Comparison of ENCODE assay signal across 13 cellular contexts in the genomic region with DNA sequence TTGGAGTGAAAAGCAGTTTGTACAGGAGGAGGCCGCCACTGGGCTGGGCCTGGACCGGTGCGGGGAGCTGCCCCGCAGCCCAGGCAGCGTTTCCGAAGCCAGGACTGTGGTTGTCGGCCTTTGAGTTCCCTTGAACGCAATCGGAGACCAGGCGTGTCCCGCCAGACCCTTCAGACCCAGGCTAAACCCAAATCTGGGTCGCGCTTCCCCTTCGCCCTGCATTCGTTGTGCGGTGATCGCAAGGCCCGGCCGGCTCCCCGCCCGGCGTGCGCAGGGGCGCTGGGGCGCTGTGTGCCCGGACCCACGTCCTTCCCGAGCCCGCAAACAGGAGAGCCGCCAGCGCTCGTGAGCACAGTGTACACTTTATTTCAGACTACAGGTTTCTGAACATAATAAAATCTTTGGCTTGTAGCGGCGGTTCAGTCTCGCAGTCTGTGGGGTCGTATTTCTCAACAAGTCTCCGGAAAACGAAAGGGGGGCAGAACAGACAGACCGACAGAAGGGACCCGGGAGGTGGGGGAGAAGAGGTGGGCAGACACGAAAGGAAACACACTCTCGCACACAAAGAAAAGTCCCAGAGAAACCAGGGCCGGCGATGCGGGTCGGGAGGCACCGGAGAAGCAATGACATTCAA. TPM values are rescaled to one million over a fixed set of nuclear protein-coding genes. Genes with fewer than 3 reads are reported as not detected.
A peak's percentile ranks its signal among the peaks of the same experiment; 100 is the strongest.
DNase-seq lines count a peak whose midpoint lies in the region; ATAC-seq, FAIRE-seq and TF ChIP-seq lines count a peak whose summit lies in the region.
"Had no signal": no experiment of that assay in that cellular context is flagged by ENCODE, and none has a peak within 500 bp of the region (broad histone marks: within the 10 kb centered on the region; RNA-seq: fewer than 3 reads in every experiment).

No MANE protein-coding gene starts in this region.

- H3K36me3 ChIP-seq in BLaER1 treated with 17β-estradiol and CSF1 and Interleukin-3, amounts not matched to agents 10 nM and 100 nM: no peaks in the 10 kb centered on the region
- H3K36me3 ChIP-seq in HUES48 (ENCODE audit: control insufficient read depth, insufficient read depth, low read length): no peaks in the 10 kb centered on the region
- no peaks in the 10 kb centered on the region for H3K36me3 ChIP-seq in endothelial cell of umbilical vein (ENCODE audit: control insufficient read depth in 2 of 2, extremely low read depth in 1 of 2, insufficient read depth in 2 of 2, low read length in 2 of 2)
- H3K36me3 ChIP-seq in osteoblast (ENCODE audit: insufficient read depth, low read length): no peaks in the 10 kb centered on the region

- no peak for TF ChIP-seq POLR2A in endothelial cell of umbilical vein (IDR thresholded peaks at IDR 0.05; ENCODE audit: low read depth, low read length)

- BruUV-seq in endothelial cell of umbilical vein (replicated peaks; lab: Mats Ljungman, UMichigan): no TSS peak

- H3K4me2 ChIP-seq in BLaER1 treated with 17β-estradiol and CSF1 and Interleukin-3, amounts not matched to agents 10 nM and 100 nM: peak overlapping the region in 6 of 11 experiments; percentile 13 to 46 (median 25); a peak in 8 of 22 replicates
- H3K4me2 ChIP-seq in endothelial cell of umbilical vein (ENCODE audit: insufficient read depth, low read length) (no peak overlapping the region), osteoblast (ENCODE audit: insufficient read depth, low read length) (no peak overlapping the region)

- no peak for FAIRE-seq in endothelial cell of umbilical vein (lab: Jason Lieb, UNC)

- POLR2A ChIA-PET in endothelial cell of umbilical vein (lab: Charles Lee): no interaction called here

- no peak overlapping the region for H3K27ac ChIP-seq in BLaER1 treated with 17β-estradiol and CSF1 and Interleukin-3, amounts not matched to agents 10 nM and 100 nM
- H3K27ac ChIP-seq in HUES48 (ENCODE audit: low read depth, low read length) (no peak overlapping the region), endothelial cell of umbilical vein (ENCODE audit: insufficient read depth, low read depth, low read length) (no peak overlapping the region), osteoblast (ENCODE audit: low read depth, low read length) (no peak overlapping the region)

- H3K9ac ChIP-seq in BLaER1 treated with 17β-estradiol and CSF1 and Interleukin-3, amounts not matched to agents 10 nM and 100 nM: no peak overlapping the region
- H3K9ac ChIP-seq in HUES48 (ENCODE audit: low read depth, low read length) (no peak overlapping the region), endothelial cell of umbilical vein (replicated peaks; ENCODE audit: extremely low read depth, insufficient read depth, low read length) (no peak overlapping the region)

- ATAC-seq in HG03159 (IDR thresholded peaks at IDR 0.05; ENCODE audit: unreplicated experiment) (no peak), HG03175 (IDR thresholded peaks at IDR 0.05; ENCODE audit: unreplicated experiment) (no peak)

- no peak for TF ChIP-seq CTCF in endothelial cell of umbilical vein (IDR thresholded peaks at IDR 0.05; ENCODE audit: extremely low read depth in 1 of 2, insufficient read depth in 1 of 2, low read depth in 1 of 2, low read length in 2 of 2)
- TF ChIP-seq CTCF in osteoblast (IDR thresholded peaks at IDR 0.05; ENCODE audit: extremely low read depth, low read depth, low read length): no peak

- H3K9me3 ChIP-seq in BLaER1 treated with 17β-estradiol and CSF1 and Interleukin-3, amounts not matched to agents 10 nM and 100 nM (replicated peaks in 1 of 11): peaks cover 3 to 43% (median 18%) of the 10 kb centered on the region in 11 experiments; a peak in 17 of 22 replicates
- H3K9me3 ChIP-seq in HUES48 (ENCODE audit: control insufficient read depth, insufficient read depth, low read length): no peaks in the 10 kb centered on the region
- H3K9me3 ChIP-seq in endothelial cell of umbilical vein (replicated peaks; ENCODE audit: control insufficient read depth, insufficient read depth, low read length): no peaks in the 10 kb centered on the region
- H3K9me3 ChIP-seq in osteoblast (ENCODE audit: low read depth, low read length): no peaks in the 10 kb centered on the region

- dilution Hi-C loops in endothelial cell of umbilical vein (cut with MboI; ENCODE audit: extremely low pct_ligation_motif_present, low sequenced_read_pairs): no loop called here

- CTCF ChIA-PET in endothelial cell of umbilical vein (lab: Charles Lee): interaction anchor here (4.5 kb wide), 1 partner anchor 13 kb away, joined by 48 read pairs; no protein-coding TSS in a partner anchor

- 0 out of 20 replicates have a peak, but pooled peaks cover 0 to 4% (median 0%) of the 10 kb centered on the region in 10 experiments for H3K4me1 ChIP-seq in BLaER1 treated with 17β-estradiol and CSF1 and Interleukin-3, amounts not matched to agents 10 nM and 100 nM
- H3K4me1 ChIP-seq in HUES48 (ENCODE audit: control insufficient read depth, insufficient read depth, low read length): peaks cover 26% of the 10 kb centered on the region
- no peaks in the 10 kb centered on the region for H3K4me1 ChIP-seq in endothelial cell of umbilical vein (ENCODE audit: control insufficient read depth, extremely low read depth, insufficient read depth, low read length)
- H3K4me1 ChIP-seq in osteoblast (ENCODE audit: insufficient read depth, low read length): no peaks in the 10 kb centered on the region

- no peaks in the 10 kb centered on the region for H3K79me2 ChIP-seq in endothelial cell of umbilical vein (ENCODE audit: control insufficient read depth, insufficient read depth, low read length)
- H3K79me2 ChIP-seq in osteoblast (ENCODE audit: insufficient read depth, low read length): peaks cover 4% of the 10 kb centered on the region

- H3K4me3 ChIP-seq in BLaER1 treated with 17β-estradiol and CSF1 and Interleukin-3, amounts not matched to agents 10 nM and 100 nM: peak overlapping the region in 2 of 10 experiments; percentile 14 to 20; a peak in 2 of 20 replicates
- H3K4me3 ChIP-seq in HUES48 (ENCODE audit: low read depth, low read length) (peak overlapping the region; percentile 12; the same call in 1 of the 2 replicates), endothelial cell of umbilical vein (replicated peaks in 1 of 3; ENCODE audit: insufficient read depth in 1 of 3, low read depth in 1 of 3, low read length in 3 of 3) (no peak overlapping the region), osteoblast (ENCODE audit: insufficient read depth, low read length) (no peak overlapping the region)

- peaks cover 0 to 54% (median 37%) of the 10 kb centered on the region in 11 experiments; a peak in 14 of 22 replicates for H4K20me1 ChIP-seq in BLaER1 treated with 17β-estradiol and CSF1 and Interleukin-3, amounts not matched to agents 10 nM and 100 nM
- H4K20me1 ChIP-seq in endothelial cell of umbilical vein (replicated peaks; ENCODE audit: control insufficient read depth, extremely low read depth, insufficient read depth, low read length) (no peaks in the 10 kb centered on the region), osteoblast (ENCODE audit: insufficient read depth, low read length) (no peaks in the 10 kb centered on the region)

- peaks cover 99 to 100% (median 100%) of the 10 kb centered on the region in 11 experiments for H3K27me3 ChIP-seq in BLaER1 treated with 17β-estradiol and CSF1 and Interleukin-3, amounts not matched to agents 10 nM and 100 nM
- H3K27me3 ChIP-seq in HUES48 (ENCODE audit: control insufficient read depth, insufficient read depth, low read length): peaks cover 100% of the 10 kb centered on the region
- peaks cover 87 to 89% of the 10 kb centered on the region in 2 experiments for H3K27me3 ChIP-seq in endothelial cell of umbilical vein (ENCODE audit: control insufficient read depth in 2 of 2, insufficient read depth in 2 of 2, low read length in 2 of 2)
- peaks cover 62% of the 10 kb centered on the region for H3K27me3 ChIP-seq in osteoblast (ENCODE audit: insufficient read depth, low read length)

- DNase-seq in endothelial cell of umbilical vein (ENCODE audit: low read depth, low spot score) (peak; percentile 19), osteoblast (ENCODE audit: insufficient read length, low spot score, missing footprints) (peak; percentile 69), NCI-H748 treated with DMSO at 0.1 percent for 48 hours (lab: John Stamatoyannopoulos, UW) (no peak), SIG-M5 (lab: John Stamatoyannopoulos, UW) (no peak)
- DNase-seq: amygdala, foreskin melanocyte, KBM-7, occipital lobe had no signal

- H2AFZ ChIP-seq in endothelial cell of umbilical vein (ENCODE audit: low read depth, low read length) (no peak overlapping the region), osteoblast (ENCODE audit: low read length) (no peak overlapping the region)

- intact Hi-C loops in endothelial cell of umbilical vein (cut with micrococcal nuclease): no loop called here

- no peaks in the 10 kb centered on the region for H3K9me1 ChIP-seq in endothelial cell of umbilical vein (replicated peaks; ENCODE audit: control insufficient read depth, extremely low read depth, insufficient read depth, low read length)

TF ChIP-seq in endothelial cell of umbilical vein, 7 proteins besides CTCF, POLR2A, EP300 and RAD21:
- no peak for TF ChIP-seq JUN (IDR thresholded peaks at IDR 0.05; ENCODE audit: borderline replicate concordance, insufficient read depth, insufficient read length, low read depth)
- TF ChIP-seq EZH2 (IDR thresholded peaks at IDR 0.05; ENCODE audit: borderline replicate concordance, low read depth, low read length, severe bottlenecking): no peak
- TF ChIP-seq GATA2 (IDR thresholded peaks at IDR 0.05; ENCODE audit: insufficient read depth, insufficient read length, low read depth, low read length): no peak
- TF ChIP-seq, protein P1, sequence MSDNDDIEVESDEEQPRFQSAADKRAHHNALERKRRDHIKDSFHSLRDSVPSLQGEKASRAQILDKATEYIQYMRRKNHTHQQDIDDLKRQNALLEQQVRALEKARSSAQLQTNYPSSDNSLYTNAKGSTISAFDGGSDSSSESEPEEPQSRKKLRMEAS (IDR thresholded peaks at IDR 0.05; ENCODE audit: insufficient read depth, insufficient read length): no peak
- TF ChIP-seq POLR2AphosphoS5 (IDR thresholded peaks at IDR 0.05; ENCODE audit: insufficient read depth, low read depth, low read length): no peak
- TF ChIP-seq MYC (IDR thresholded peaks at IDR 0.05; ENCODE audit: low read depth, low read length): no peak
- no peak for TF ChIP-seq FOS (IDR thresholded peaks at IDR 0.05; ENCODE audit: borderline replicate concordance, insufficient read depth, low read length)

RNA-seq across cellular contexts. Expression of a gene that starts 5.5 kb away (rescaled TPM):
- total RNA-seq in endothelial cell of umbilical vein (not detected in 2 replicates), osteoblast (0.29 and 0.72 TPM in 2 replicates)
- polyA plus RNA-seq in endothelial cell of umbilical vein: not detected in 2 replicates
- polyA plus RNA-seq in endothelial cell of umbilical vein (2011; cell fraction: cytosol; rRNA removed): not detected in 2 replicates
- not detected in 2 replicates for polyA plus RNA-seq in endothelial cell of umbilical vein (2011; cell fraction: nucleus; rRNA removed)
- not detected in 2 replicates for polyA plus RNA-seq in endothelial cell of umbilical vein (2012)
- polyA minus RNA-seq in endothelial cell of umbilical vein: not detected in 2 replicates
- not detected for polyA minus RNA-seq in endothelial cell of umbilical vein (2011; cell fraction: cytosol; rRNA and poly(A)+ RNA removed)
- not detected in 2 replicates for polyA minus RNA-seq in endothelial cell of umbilical vein (2011; cell fraction: nucleus; rRNA and poly(A)+ RNA removed)
- total RNA-seq: NCI-H460, occipital lobe had no signal

Comparison
In these comparisons a context has a peak if more than half of its experiments do, and no peak if none do; other contexts are left out.
1. H3K4me2 ChIP-seq: peak in BLaER1 treated with 17β-estradiol and CSF1 and Interleukin-3, amounts not matched to agents 10 nM and 100 nM (6 of 11); none in endothelial cell of umbilical vein (single experiment) and osteoblast (single experiment).
2. DNase-seq: peak in endothelial cell of umbilical vein (single experiment) and osteoblast (single experiment); none in NCI-H748 treated with DMSO at 0.1 percent for 48 hours (single experiment) and SIG-M5 (single experiment).